ENCODE assay signal across 13 cellular contexts in the genomic region with DNA sequence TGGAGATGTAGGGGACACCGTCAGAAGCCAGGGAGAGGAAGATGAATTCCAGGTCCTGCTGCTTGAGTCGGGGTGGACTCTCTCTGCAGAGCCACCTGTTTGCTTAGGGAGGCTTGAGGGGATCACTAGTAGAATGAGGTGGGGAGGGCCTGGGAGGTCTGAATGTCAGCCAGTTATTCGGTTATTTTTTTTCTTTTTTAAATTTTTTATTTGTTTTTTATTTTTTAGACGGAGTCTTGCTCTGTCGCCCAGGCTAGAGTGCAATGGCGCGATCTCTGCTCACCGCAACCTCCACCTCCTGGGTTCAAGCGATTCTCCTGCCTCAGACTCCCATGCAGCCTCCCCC. TPM values are rescaled to one million over a fixed set of nuclear protein-coding genes. Genes with fewer than 3 reads are reported as not detected.
DNase-seq lines count a peak whose midpoint lies in the region; ATAC-seq, FAIRE-seq and TF ChIP-seq lines count a peak whose summit lies in the region.
"Had no signal": no experiment of that assay in that cellular context is flagged by ENCODE, and none has a peak within 500 bp of the region (broad histone marks: within the 10 kb centered on the region; RNA-seq: fewer than 3 reads in every experiment).

No MANE protein-coding gene starts in this region.

- ATAC-seq in central memory CD8-positive, alpha-beta T cell (replicated peaks; ENCODE audit: extremely low read depth, poor library complexity, severe bottlenecking) = no peak

- H3K36me3 ChIP-seq in HUES48 (ENCODE audit: control insufficient read depth, insufficient read depth, low read length) (no peaks in the 10 kb centered on the region), muscle layer of duodenum (ENCODE audit: control insufficient read depth in 1 of 2, insufficient read depth in 2 of 2, low read length in 2 of 2) (peaks cover 7 to 10% of the 10 kb centered on the region in 2 donors), thymus (ENCODE audit: control insufficient read depth, insufficient read depth) (no peaks in the 10 kb centered on the region)
- H3K36me3 ChIP-seq: spleen had no signal

- H3K9me3 Mint-ChIP-seq in central memory CD8-positive, alpha-beta T cell = no peaks in the 10 kb centered on the region
- H3K9me3 Mint-ChIP-seq: CD4-positive, alpha-beta memory T cell had no signal

- peak overlapping the region; percentile 46 for H3K27ac ChIP-seq in HUES48 (ENCODE audit: low read depth, low read length)
- peak overlapping the region; percentile 76 for H3K27ac ChIP-seq in muscle layer of duodenum (ENCODE audit: low read length)
- peak overlapping the region; percentile 2 for H3K27ac ChIP-seq in thymus (ENCODE audit: low read depth)
- H3K27ac ChIP-seq in substantia nigra (ENCODE audit: low read depth, low read length, poor library complexity, severe bottlenecking) = no peak overlapping the region

- H3K27me3 ChIP-seq in HUES48 (ENCODE audit: control insufficient read depth, insufficient read depth, low read length) (no peaks in the 10 kb centered on the region), muscle layer of duodenum (ENCODE audit: low read depth, low read length) (no peaks in the 10 kb centered on the region), thymus (ENCODE audit: control insufficient read depth, insufficient read depth) (no peaks in the 10 kb centered on the region)

- H3K36me3 Mint-ChIP-seq in central memory CD8-positive, alpha-beta T cell (ENCODE audit: insufficient read depth) = no peaks in the 10 kb centered on the region
- H3K36me3 Mint-ChIP-seq: CD4-positive, alpha-beta memory T cell had no signal

- no peak for DNase-seq in central memory CD8-positive, alpha-beta T cell (ENCODE audit: low spot score in 2 of 2)
- DNase-seq in substantia nigra (lab: John Stamatoyannopoulos, UW) (no peak), D721Med (ENCODE audit: insufficient read length, low spot score) (no peak)
- DNase-seq in activated CD4-positive, alpha-beta T cell treated with anti-CD3 and anti-CD28 coated beads for 1 hour = no peak
- DNase-seq in activated CD4-positive, CD25-positive, alpha-beta regulatory T cell (lab: John Stamatoyannopoulos, UW) = no peak
- DNase-seq: activated CD8-positive, alpha-beta memory T cell treated with anti-CD3 and anti-CD28 coated beads, Interleukin-2, amount 50 U/mL, for 4 hours; effector memory CD4-positive, alpha-beta T cell; NCI-H2107; spleen had no signal

- no peaks in the 10 kb centered on the region for H3K27me3 Mint-ChIP-seq in central memory CD8-positive, alpha-beta T cell
- H3K27me3 Mint-ChIP-seq: CD4-positive, alpha-beta memory T cell had no signal

- H3K9ac ChIP-seq in HUES48 (ENCODE audit: low read depth, low read length) = no peak overlapping the region

- 87% methylated on average over 9 of the region's 9 CpGs for WGBS in thymus

- no peak for TF ChIP-seq CTCF in D721Med (IDR thresholded peaks at IDR 0.05; ENCODE audit: insufficient read depth, missing control alignments)

- H3K4me3 Mint-ChIP-seq in central memory CD8-positive, alpha-beta T cell = no peak overlapping the region
- H3K4me3 Mint-ChIP-seq: CD4-positive, alpha-beta memory T cell had no signal

- no peak overlapping the region for H3K4me3 ChIP-seq in HUES48 (ENCODE audit: low read depth, low read length)
- no peak overlapping the region for H3K4me3 ChIP-seq in muscle layer of duodenum (ENCODE audit: low read depth in 1 of 2, low read length in 2 of 2)
- no peak overlapping the region for H3K4me3 ChIP-seq in thymus (ENCODE audit: low read length)
- H3K4me3 ChIP-seq: spleen had no signal

- H3K4me1 ChIP-seq in HUES48 (ENCODE audit: control insufficient read depth, insufficient read depth, low read length) (peaks cover 77% of the 10 kb centered on the region), muscle layer of duodenum (ENCODE audit: control insufficient read depth in 1 of 2, insufficient read depth in 2 of 2, low read length in 2 of 2) (peaks cover 16 to 76% of the 10 kb centered on the region in 2 donors), thymus (ENCODE audit: control insufficient read depth, insufficient read depth, low read length) (peaks cover 5% of the 10 kb centered on the region)

- H3K4me1 Mint-ChIP-seq in central memory CD8-positive, alpha-beta T cell = peaks cover 21% of the 10 kb centered on the region

- peak overlapping the region; percentile 38 for H3K27ac Mint-ChIP-seq in central memory CD8-positive, alpha-beta T cell (ENCODE audit: low read depth)

- FAIRE-seq in D721Med (lab: Jason Lieb, UNC) = no peak

- no peaks in the 10 kb centered on the region for H3K9me3 ChIP-seq in HUES48 (ENCODE audit: control insufficient read depth, insufficient read depth, low read length)
- no peaks in the 10 kb centered on the region for H3K9me3 ChIP-seq in muscle layer of duodenum (ENCODE audit: control insufficient read depth in 1 of 2, low read length in 2 of 2)
- H3K9me3 ChIP-seq in thymus (ENCODE audit: control insufficient read depth) = no peaks in the 10 kb centered on the region
- H3K9me3 ChIP-seq: spleen had no signal

RNA-seq across cellular contexts. Expression of a gene that starts 8.4 kb away (rescaled TPM):
- 13.6 TPM for polyA plus RNA-seq in thymus

RNA-seq across cellular contexts. Expression of a gene that starts 20.3 kb away (rescaled TPM):
- 1,878 TPM for polyA plus RNA-seq in thymus

RNA-seq across cellular contexts. Expression of a gene that starts 24.2 kb away (rescaled TPM):
- 0.52 TPM for polyA plus RNA-seq in thymus
- polyA plus RNA-seq: CD4-positive, alpha-beta memory T cell had no signal

RNA-seq across cellular contexts. Expression of a gene that starts 36.4 kb away (rescaled TPM):
- polyA plus RNA-seq in thymus = 8.4 TPM
